In the genomic region with DNA sequence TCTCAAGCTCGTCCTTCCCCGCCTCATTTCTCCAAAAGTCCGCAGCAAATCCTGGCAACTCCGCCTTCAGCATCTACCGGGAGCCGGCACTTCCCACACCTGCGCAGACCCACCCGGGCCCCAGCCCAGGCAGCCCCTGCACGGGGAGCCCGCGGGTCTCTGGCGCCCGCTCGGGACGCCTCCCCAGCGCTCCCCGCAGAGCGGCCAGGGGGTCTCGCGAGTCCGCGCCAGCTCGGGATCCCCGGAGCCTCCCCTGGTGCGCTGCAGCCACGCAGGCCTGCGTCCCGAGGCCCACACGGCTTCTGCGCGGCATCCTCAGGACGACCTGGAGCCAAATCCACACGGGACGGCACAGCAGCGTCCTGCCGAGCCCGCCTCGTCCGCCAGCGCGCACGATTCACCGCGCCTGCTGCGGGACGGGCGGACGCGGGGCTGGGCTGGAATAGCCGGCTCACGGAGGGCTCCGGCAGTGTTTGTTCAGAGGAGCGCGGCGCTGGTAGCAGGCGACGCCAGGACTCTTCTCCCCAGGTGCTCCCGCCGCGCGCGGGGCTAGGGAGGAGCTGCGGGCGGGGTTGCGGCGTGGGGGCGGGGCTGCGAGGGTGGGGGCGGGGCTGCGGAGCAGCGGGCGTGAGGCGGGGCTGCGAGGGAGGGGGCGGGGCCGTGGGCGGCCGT, we compare ENCODE assay signal across 8 cellular contexts. TPM values are rescaled to one million over a fixed set of nuclear protein-coding genes. Genes with fewer than 3 reads are reported as not detected.
DNase-seq lines count a peak whose midpoint lies in the region; ATAC-seq and TF ChIP-seq lines count a peak whose summit lies in the region.

No MANE protein-coding gene starts in this region.

- peaks cover 37% of the 10 kb centered on the region for H3K79me2 ChIP-seq in neural cell (replicated peaks; ENCODE audit: insufficient read depth, low read length)

- H3K9me2 ChIP-seq in neural cell (ENCODE audit: insufficient read depth, low read length): no peaks in the 10 kb centered on the region

- 1% methylated on average over 72 of the region's 78 CpGs for WGBS in HUES64
- WGBS in esophagus muscularis mucosa: 0% methylated on average over 5 of the region's 78 CpGs

- TF ChIP-seq POLR2A in Raji (IDR thresholded peaks at IDR 0.05; ENCODE audit: insufficient read depth, low read depth, low read length): peak; percentile 38; the same call in 1 of the 2 replicates
- TF ChIP-seq POLR2A in esophagus muscularis mucosa (IDR thresholded peaks at IDR 0.05; ENCODE audit: low read depth): peak; percentile 44

- intact Hi-C loops in esophagus muscularis mucosa (cut with DNase I): no loop called here

- peak in 1 of 3 experiments; percentile 7 for TF ChIP-seq CTCF in esophagus muscularis mucosa (IDR thresholded peaks at IDR 0.05)
- peak; percentile 12 for TF ChIP-seq CTCF in neural cell (IDR thresholded peaks at IDR 0.05; ENCODE audit: poor library complexity, severe bottlenecking)

- peak overlapping the region; percentile 44 for H3K4me3 ChIP-seq in CD4-positive, CD25-positive, alpha-beta regulatory T cell (ENCODE audit: low read depth, low read length)
- H3K4me3 ChIP-seq in HUES64 (ENCODE audit: low read length) (peak overlapping the region; percentile 77), esophagus muscularis mucosa (peak overlapping the region; percentile 64 to 94 (median 76)), neural cell (ENCODE audit: low read length) (peak overlapping the region; percentile 95)

- H3K4me1 ChIP-seq in CD4-positive, CD25-positive, alpha-beta regulatory T cell (ENCODE audit: control insufficient read depth, insufficient read depth, low read length, poor library complexity, severe bottlenecking): peaks cover 48% of the 10 kb centered on the region
- peaks cover 9% of the 10 kb centered on the region; the same call in 1 of the 2 replicates for H3K4me1 ChIP-seq in HUES64 (ENCODE audit: insufficient read depth, low read length)
- peaks cover 43 to 54% (median 51%) of the 10 kb centered on the region in 4 donors for H3K4me1 ChIP-seq in esophagus muscularis mucosa

- H3F3A ChIP-seq in neural cell (ENCODE audit: insufficient read depth, low read length, poor library complexity, severe bottlenecking): no peaks in the 10 kb centered on the region

- H3K4me2 ChIP-seq in neural cell (ENCODE audit: low read length): peak overlapping the region; percentile 44

- peak; percentile 15 for TF ChIP-seq RAD21 in neural cell (conservative IDR thresholded peaks at IDR 0.05)

- no peaks in the 10 kb centered on the region for H3K36me3 ChIP-seq in CD4-positive, CD25-positive, alpha-beta regulatory T cell (ENCODE audit: control insufficient read depth, insufficient read depth, low read length)
- peaks cover 6% of the 10 kb centered on the region; the same call in 1 of the 2 replicates for H3K36me3 ChIP-seq in HUES64 (ENCODE audit: insufficient read depth, low read length)
- H3K36me3 ChIP-seq in esophagus muscularis mucosa: no peaks in the 10 kb centered on the region
- H3K36me3 ChIP-seq in neural cell (ENCODE audit: insufficient read depth, low read length): no peaks in the 10 kb centered on the region

- H3K36me3 Mint-ChIP-seq in CD4-positive, CD25-positive, alpha-beta regulatory T cell: no peaks in the 10 kb centered on the region

- peaks cover 0 to 1% (median 0%) of the 10 kb centered on the region in 7 donors for H3K9me3 Mint-ChIP-seq in CD4-positive, CD25-positive, alpha-beta regulatory T cell

- no peak for TF ChIP-seq EP300 in esophagus muscularis mucosa (IDR thresholded peaks at IDR 0.05)
- TF ChIP-seq EP300 in neural cell (conservative IDR thresholded peaks at IDR 0.05; ENCODE audit: poor library complexity, severe bottlenecking): peak; percentile 34

- ATAC-seq in CD4-positive, CD25-positive, alpha-beta regulatory T cell (ENCODE audit: low read depth in 2 of 2): no peak
- ATAC-seq in GM19372 (IDR thresholded peaks at IDR 0.05; ENCODE audit: low read depth, unreplicated experiment) (peak; percentile 36), GM18873 (IDR thresholded peaks at IDR 0.05; ENCODE audit: low FRiP score, unreplicated experiment) (no peak)

- DNase-seq in CD4-positive, CD25-positive, alpha-beta regulatory T cell: no peak
- DNase-seq in esophagus muscularis mucosa (ENCODE audit: extremely low spot score): no peak
- no peak for DNase-seq in activated effector memory CD4-positive, alpha-beta T cell treated with anti-CD3 and anti-CD28 coated beads, Interleukin-2, amount 50 U/mL, for 16 hours

- peaks cover 5% of the 10 kb centered on the region for H3K27me3 Mint-ChIP-seq in CD4-positive, CD25-positive, alpha-beta regulatory T cell

- H3K27ac ChIP-seq in CD4-positive, CD25-positive, alpha-beta regulatory T cell (ENCODE audit: insufficient read depth, low read length, poor library complexity, severe bottlenecking): no peak overlapping the region
- H3K27ac ChIP-seq in HUES64 (ENCODE audit: low read depth, low read length): no peak overlapping the region
- H3K27ac ChIP-seq in esophagus muscularis mucosa (replicated peaks in 1 of 4): peak overlapping the region; percentile 78 to 94 (median 90)
- H3K27ac ChIP-seq in neural cell (ENCODE audit: low read length): peak overlapping the region; percentile 70

- H3K9me3 ChIP-seq in CD4-positive, CD25-positive, alpha-beta regulatory T cell (ENCODE audit: control insufficient read depth in 2 of 2, low read length in 2 of 2): no peaks in the 10 kb centered on the region
- H3K9me3 ChIP-seq in HUES64 (ENCODE audit: insufficient read depth, low read depth, low read length) (no peaks in the 10 kb centered on the region), esophagus muscularis mucosa (no peaks in the 10 kb centered on the region), neural cell (ENCODE audit: low read length) (no peaks in the 10 kb centered on the region)

- H3K4me3 Mint-ChIP-seq in CD4-positive, CD25-positive, alpha-beta regulatory T cell: peak overlapping the region; percentile 91 to 96 (median 92)

- H3K27me3 ChIP-seq in CD4-positive, CD25-positive, alpha-beta regulatory T cell (ENCODE audit: control insufficient read depth, insufficient read depth, low read length): no peaks in the 10 kb centered on the region
- peaks cover 22% of the 10 kb centered on the region for H3K27me3 ChIP-seq in HUES64 (ENCODE audit: insufficient read depth, low read length)
- H3K27me3 ChIP-seq in esophagus muscularis mucosa: no peaks in the 10 kb centered on the region
- no peaks in the 10 kb centered on the region for H3K27me3 ChIP-seq in neural cell (ENCODE audit: insufficient read depth, low read depth, low read length)

- peak overlapping the region; percentile 60 for H2AFZ ChIP-seq in neural cell (ENCODE audit: low read depth, low read length)

- H4K20me1 ChIP-seq in neural cell (ENCODE audit: insufficient read depth): peaks cover 16% of the 10 kb centered on the region

- peak overlapping the region; percentile 66; the same call in 1 of the 2 replicates for H3K9ac ChIP-seq in HUES64 (ENCODE audit: low read depth, low read length)
- H3K9ac ChIP-seq in neural cell (ENCODE audit: low read length): peak overlapping the region; percentile 77

- H3K4me1 Mint-ChIP-seq in CD4-positive, CD25-positive, alpha-beta regulatory T cell: peaks cover 4 to 52% (median 19%) of the 10 kb centered on the region in 4 donors

- H3K27ac Mint-ChIP-seq in CD4-positive, CD25-positive, alpha-beta regulatory T cell: peak overlapping the region; percentile 76 to 89 (median 88)

TF ChIP-seq in neural cell, 6 proteins besides CTCF, POLR2A, EP300 and RAD21 (continues in another document):
- TF ChIP-seq EZH2 (IDR thresholded peaks at IDR 0.05; ENCODE audit: borderline replicate concordance, insufficient read depth, low read length, poor library complexity, severe bottlenecking): no peak

RNA-seq across cellular contexts. Expression of a gene that starts 0.8 kb away (rescaled TPM):
- 43.8 TPM for total RNA-seq in CD4-positive, CD25-positive, alpha-beta regulatory T cell
- polyA plus RNA-seq in CD4-positive, CD25-positive, alpha-beta regulatory T cell: 1 to 10 TPM; 3.8 to 6.0 (median 5.0) TPM
- 21.9 TPM for polyA plus RNA-seq in HUES64 (2013, experiment 1 of 2)
- polyA plus RNA-seq in HUES64 (2013, experiment 2 of 2): 23.0 TPM
- 10 to 100 TPM; 24.5 to 38.2 (median 28.7) TPM for total RNA-seq in esophagus muscularis mucosa
- 8.5 and 12.1 TPM in 2 replicates for polyA plus RNA-seq in neural cell
- polyA minus RNA-seq in neural cell: 38.0 and 49.2 TPM in 2 replicates

RNA-seq across cellular contexts. Expression of a gene that starts 14.7 kb away (rescaled TPM):
- 27.2 TPM for total RNA-seq in CD4-positive, CD25-positive, alpha-beta regulatory T cell
- polyA plus RNA-seq in CD4-positive, CD25-positive, alpha-beta regulatory T cell: 10 to 100 TPM; 23.9 to 34.2 (median 31.8) TPM
- 10.5 TPM for polyA plus RNA-seq in HUES64 (2013, experiment 1 of 2)
- 9.6 TPM for polyA plus RNA-seq in HUES64 (2013, experiment 2 of 2)
- 10 to 100 TPM in 3 of 4 donors, 1 to 10 TPM in 1; 2.9 to 24.4 (median 13.7) TPM for total RNA-seq in esophagus muscularis mucosa
- 37.1 and 51.5 TPM in 2 replicates for polyA plus RNA-seq in neural cell
- 9.3 and 14.6 TPM in 2 replicates for polyA minus RNA-seq in neural cell

RNA-seq across cellular contexts. Expression of a gene that starts 14.9 kb away (rescaled TPM):
- 5.1 TPM for total RNA-seq in CD4-positive, CD25-positive, alpha-beta regulatory T cell
- 1 to 10 TPM in 2 of 4 donors, under 1 TPM in 2; 0.79 to 1.4 (median 1.0) TPM for polyA plus RNA-seq in CD4-positive, CD25-positive, alpha-beta regulatory T cell
- polyA plus RNA-seq in HUES64 (2013, experiment 1 of 2): 0.80 TPM
- polyA plus RNA-seq in HUES64 (2013, experiment 2 of 2): 0.63 TPM
- 1 to 10 TPM in 3 of 4 donors, under 1 TPM in 1; 0.52 to 3.1 (median 1.7) TPM for total RNA-seq in esophagus muscularis mucosa
- polyA plus RNA-seq in neural cell: 0.61 and 3.0 TPM in 2 replicates
- polyA minus RNA-seq in neural cell: not detected in 2 replicates

RNA-seq across cellular contexts. Expression of a gene that starts 38.1 kb away (rescaled TPM):
- 5.8 TPM for total RNA-seq in CD4-positive, CD25-positive, alpha-beta regulatory T cell
- 1 to 10 TPM in 2 of 4 donors, under 1 TPM in 2; 0.89 to 3.1 (median 1.8) TPM for polyA plus RNA-seq in CD4-positive, CD25-positive, alpha-beta regulatory T cell
- polyA plus RNA-seq in HUES64 (2013, experiment 1 of 2): 0.55 TPM
- 1.0 TPM for polyA plus RNA-seq in HUES64 (2013, experiment 2 of 2)
- under 1 TPM in 2 of 4 donors, not detected in 2; 0.19 to 0.33 TPM for total RNA-seq in esophagus muscularis mucosa
- 0.76 and 1.3 TPM in 2 replicates for polyA plus RNA-seq in neural cell
- polyA minus RNA-seq in neural cell: 1.2 and 1.5 TPM in 2 replicates

RNA-seq across cellular contexts. Expression of a gene that starts 40.1 kb away (rescaled TPM):
- total RNA-seq in CD4-positive, CD25-positive, alpha-beta regulatory T cell: 35.0 TPM
- 10 to 100 TPM; 15.9 to 35.2 (median 21.1) TPM for polyA plus RNA-seq in CD4-positive, CD25-positive, alpha-beta regulatory T cell
- 40.6 TPM for polyA plus RNA-seq in HUES64 (2013, experiment 1 of 2)
- 37.3 TPM for polyA plus RNA-seq in HUES64 (2013, experiment 2 of 2)
- total RNA-seq in esophagus muscularis mucosa: 10 to 100 TPM; 45.7 to 85.2 (median 61.7) TPM
- polyA plus RNA-seq in neural cell: 119 and 120 TPM in 2 replicates
- 50.2 and 55.7 TPM in 2 replicates for polyA minus RNA-seq in neural cell

Comparison
In these comparisons a context has a peak if more than half of its experiments do, and no peak if none do; other contexts are left out.
1. H3K27ac ChIP-seq: peak in esophagus muscularis mucosa (4 of 4) and neural cell (single experiment); none in CD4-positive, CD25-positive, alpha-beta regulatory T cell (single experiment) and HUES64 (single experiment).
2. H3K4me3 ChIP-seq: peak in every context shown above with its lines; median percentile 95 in neural cell; 77 in HUES64; 76 in esophagus muscularis mucosa; 44 in CD4-positive, CD25-positive, alpha-beta regulatory T cell.